12 cellular contexts compared by ENCODE assay signal in the genomic region with DNA sequence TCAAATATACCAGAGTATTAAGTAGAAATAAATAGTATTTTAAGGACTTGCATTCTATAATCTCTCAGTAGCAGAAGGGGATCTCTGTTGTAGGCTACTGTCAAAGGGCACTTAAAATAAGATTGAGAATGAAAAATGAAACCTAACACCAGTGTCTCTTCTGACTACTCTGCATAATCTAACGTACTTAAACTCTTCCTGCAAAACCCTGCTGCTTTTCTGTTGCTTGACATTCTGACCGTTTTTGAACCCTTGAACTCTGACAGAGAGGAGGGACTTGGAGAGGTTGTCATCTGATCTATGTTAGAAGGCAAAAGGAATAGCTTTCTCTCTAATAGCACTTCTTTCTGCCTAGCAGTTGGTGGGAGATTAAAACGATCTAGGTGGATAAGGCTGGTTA.
DNase-seq lines count a peak whose midpoint lies in the region; ATAC-seq lines count a peak whose summit lies in the region.
"Had no signal": no experiment of that assay in that cellular context is flagged by ENCODE, and none has a peak within 500 bp of the region (broad histone marks: within the 10 kb centered on the region; RNA-seq: fewer than 3 reads in every experiment).

No MANE protein-coding gene starts in this region.

- DNase-seq in DMS114 treated with DMSO at 0.1 percent for 48 hours (lab: John Stamatoyannopoulos, UW; ENCODE audit: unreplicated experiment) (peak; percentile 74), brain pericyte (ENCODE audit: low read depth, low spot score) (peak; percentile 78)
- DNase-seq in activated CD8-positive, alpha-beta memory T cell treated with anti-CD3 and anti-CD28 coated beads for 24 hours: no peak
- DNase-seq: activated T-cell treated with anti-CD3 and anti-CD28 coated beads for 4 hours; DMS79 treated with DMSO at 0.1 percent for 48 hours; immature natural killer cell; stimulated activated naive CD8-positive, alpha-beta T cell treated with anti-CD3 and anti-CD28 coated beads, Interleukin-15, Interleukin-2, amounts not matched to agents 100 U/mL and 50 U/mL, for 24 hours had no signal

- ATAC-seq in GM19351 (IDR thresholded peaks at IDR 0.05; ENCODE audit: unreplicated experiment) (peak; percentile 61), HG03439 (IDR thresholded peaks at IDR 0.05; ENCODE audit: unreplicated experiment) (peak; percentile 82), HG03378 (IDR thresholded peaks at IDR 0.05; ENCODE audit: unreplicated experiment) (no peak), HG02763 (IDR thresholded peaks at IDR 0.05; ENCODE audit: unreplicated experiment) (no peak), HG02884 (IDR thresholded peaks at IDR 0.05; ENCODE audit: unreplicated experiment) (no peak)
- ATAC-seq: stimulated activated naive CD8-positive, alpha-beta T cell treated with anti-CD3 and anti-CD28 coated beads, Interleukin-15, Interleukin-2, amounts not matched to agents 100 U/mL and 50 U/mL, for 24 hours had no signal

Comparison
In these comparisons a context has a peak if more than half of its experiments do, and no peak if none do; other contexts are left out.
1. ATAC-seq: peak in GM19351 (single experiment) and HG03439 (single experiment); none in HG03378 (single experiment), HG02763 (single experiment) and HG02884 (single experiment).